In the genomic region with DNA sequence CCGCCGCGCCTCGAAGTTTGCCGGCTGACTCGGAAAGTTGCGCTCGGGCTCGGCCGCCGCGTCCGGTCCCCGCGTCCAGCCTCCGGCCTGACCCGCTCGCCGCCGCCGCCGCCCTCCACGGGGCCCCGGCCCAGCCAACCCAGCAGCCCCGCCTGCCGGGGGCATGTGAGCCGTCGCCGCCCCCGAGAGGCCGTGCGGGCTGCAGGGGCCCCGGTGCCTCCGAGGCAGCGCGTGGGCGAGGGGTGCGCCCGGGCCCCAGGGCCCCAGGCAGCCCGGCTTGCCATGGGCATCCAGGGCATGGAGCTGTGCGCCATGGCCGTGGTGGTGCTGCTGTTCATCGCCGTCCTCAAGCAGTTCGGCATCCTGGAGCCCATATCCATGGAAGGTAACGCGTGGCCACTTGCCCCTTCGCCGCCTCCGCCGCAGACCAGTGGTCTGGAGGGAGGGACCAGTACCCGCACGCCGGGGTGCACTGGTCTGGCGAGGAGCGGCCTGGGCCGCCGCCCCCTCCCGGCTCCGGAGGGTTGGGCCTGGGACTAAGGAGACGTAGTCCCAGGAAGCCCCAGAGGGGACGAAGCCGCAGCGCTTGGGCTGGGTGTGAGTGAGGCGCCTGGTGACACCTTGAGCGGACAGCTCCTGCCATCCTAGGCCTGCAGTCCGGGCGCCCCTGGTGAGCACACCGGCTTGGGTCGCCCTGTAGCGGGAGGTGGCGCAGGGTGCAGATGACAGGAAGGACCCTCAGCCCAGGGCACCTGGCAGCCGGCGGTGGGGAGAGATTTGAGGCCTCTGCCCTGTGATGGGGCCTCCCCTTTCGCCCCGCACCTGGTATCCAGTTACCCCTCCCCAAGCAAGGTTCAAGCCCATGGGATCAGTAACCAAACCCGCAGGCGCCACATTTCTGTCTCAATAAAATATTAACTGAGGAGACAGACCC, we compare ENCODE assay signal across 10 cellular contexts. TPM values are rescaled to one million over a fixed set of nuclear protein-coding genes. Genes with fewer than 3 reads are reported as not detected.
A peak's percentile ranks its signal among the peaks of the same experiment; 100 is the strongest.
DNase-seq lines count a peak whose midpoint lies in the region; ATAC-seq and TF ChIP-seq lines count a peak whose summit lies in the region.
"Had no signal": no experiment of that assay in that cellular context is flagged by ENCODE, and none has a peak within 500 bp of the region (broad histone marks: within the 10 kb centered on the region; RNA-seq: fewer than 3 reads in every experiment).

No MANE protein-coding gene starts in this region.

- no peaks in the 10 kb centered on the region for H3K4me1 Mint-ChIP-seq in nephron

- no peak overlapping the region for H3K27ac ChIP-seq in HUES64 (ENCODE audit: low read depth, low read length)
- peak overlapping the region in 1 of 2 donors; percentile 44 for H3K27ac ChIP-seq in esophagus (ENCODE audit: low read depth in 2 of 2, low read length in 1 of 2)
- H3K27ac ChIP-seq: epithelial cell of prostate had no signal

- H3K36me3 ChIP-seq in HUES64 (ENCODE audit: insufficient read depth, low read length) (no peaks in the 10 kb centered on the region), esophagus (ENCODE audit: control insufficient read depth in 2 of 2, insufficient read depth in 2 of 2, low read length in 1 of 2) (no peaks in the 10 kb centered on the region)

- H3K4me1 ChIP-seq in HUES64 (ENCODE audit: insufficient read depth, low read length) (no peaks in the 10 kb centered on the region), esophagus (ENCODE audit: control insufficient read depth in 2 of 2, insufficient read depth in 2 of 2, low read length in 1 of 2) (peaks cover 0 to 5% of the 10 kb centered on the region in 2 donors)

- TF ChIP-seq CTCF in nephron (IDR thresholded peaks at IDR 0.05; ENCODE audit: unreplicated experiment in 3 of 3), result no peak

- DNase-seq in ACHN, result peak; percentile 39
- DNase-seq in NCI-H345 (lab: John Stamatoyannopoulos, UW), result no peak
- no peak for DNase-seq in NCI-H510A (lab: John Stamatoyannopoulos, UW)
- DNase-seq in NCI-H345 treated with DMSO at 0.1 percent for 48 hours (lab: John Stamatoyannopoulos, UW; ENCODE audit: unreplicated experiment), result no peak
- DNase-seq: NCI-H510A treated with DMSO at 0.1 percent for 48 hours had no signal

- WGBS in HUES64, result 14% methylated on average over 78 of the region's 78 CpGs
- 21 to 25% methylated on average over 63 to 78 of the region's 78 CpGs for WGBS in esophagus, 2 donors

- H3K36me3 Mint-ChIP-seq in nephron (ENCODE audit: low read depth), result no peaks in the 10 kb centered on the region

- peaks cover 75% of the 10 kb centered on the region for H3K27me3 ChIP-seq in HUES64 (ENCODE audit: insufficient read depth, low read length)
- H3K27me3 ChIP-seq in esophagus (ENCODE audit: control insufficient read depth in 1 of 2, insufficient read depth in 2 of 2, low read length in 2 of 2), result no peaks in the 10 kb centered on the region

- ATAC-seq in activated CD4-positive, CD25-positive, alpha-beta regulatory T cell treated with anti-CD3 and anti-CD28 coated beads, Interleukin-2, amount 50 U/mL, for 24 hours, result no peak

- H3K9ac ChIP-seq in HUES64 (ENCODE audit: low read depth, low read length), result no peak overlapping the region

- in situ Hi-C loops in ACHN (cut with HindIII; ENCODE audit: low pct_ligation_motif_present, low pct_unique_long_range_greater_than_20kb, low sequenced_read_pairs), result no loop called here

- no peaks in the 10 kb centered on the region for H3K9me3 Mint-ChIP-seq in nephron

- no peaks in the 10 kb centered on the region for H3K9me3 ChIP-seq in HUES64 (ENCODE audit: insufficient read depth, low read depth, low read length)
- peaks cover 0 to 2% of the 10 kb centered on the region in 2 donors for H3K9me3 ChIP-seq in esophagus (ENCODE audit: control insufficient read depth in 2 of 2, insufficient read depth in 1 of 2, low read depth in 1 of 2, low read length in 1 of 2)

- no peak overlapping the region for H3K27ac Mint-ChIP-seq in nephron

- H3K4me3 Mint-ChIP-seq in nephron, result peak overlapping the region; percentile 71 to 80 (median 77)

- H3K27me3 Mint-ChIP-seq in nephron (ENCODE audit: low read depth), result peaks cover 43% of the 10 kb centered on the region

- peak overlapping the region; percentile 65 for H3K4me3 ChIP-seq in HUES64 (ENCODE audit: low read length)
- H3K4me3 ChIP-seq in esophagus (ENCODE audit: low read depth in 1 of 2, low read length in 2 of 2), result peak overlapping the region; percentile 38 to 50

RNA-seq across cellular contexts. Expression of a gene that starts 49.9 kb away (rescaled TPM):
- polyA plus RNA-seq in HUES64 (2013, experiment 1 of 2), result 1.9 TPM
- polyA plus RNA-seq in HUES64 (2013, experiment 2 of 2), result 1.3 TPM
- polyA plus RNA-seq in esophagus, result 1 to 10 TPM; 2.0 to 2.2 TPM

RNA-seq across cellular contexts. Expression of a gene that starts 55.5 kb away (rescaled TPM):
- 20.9 TPM for polyA plus RNA-seq in HUES64 (2013, experiment 1 of 2)
- polyA plus RNA-seq in HUES64 (2013, experiment 2 of 2), result 28.3 TPM
- 10 to 100 TPM in 1 of 2 donors, 1 to 10 TPM in 1; 9.3 to 11.9 TPM for polyA plus RNA-seq in esophagus
